In the genomic region with DNA sequence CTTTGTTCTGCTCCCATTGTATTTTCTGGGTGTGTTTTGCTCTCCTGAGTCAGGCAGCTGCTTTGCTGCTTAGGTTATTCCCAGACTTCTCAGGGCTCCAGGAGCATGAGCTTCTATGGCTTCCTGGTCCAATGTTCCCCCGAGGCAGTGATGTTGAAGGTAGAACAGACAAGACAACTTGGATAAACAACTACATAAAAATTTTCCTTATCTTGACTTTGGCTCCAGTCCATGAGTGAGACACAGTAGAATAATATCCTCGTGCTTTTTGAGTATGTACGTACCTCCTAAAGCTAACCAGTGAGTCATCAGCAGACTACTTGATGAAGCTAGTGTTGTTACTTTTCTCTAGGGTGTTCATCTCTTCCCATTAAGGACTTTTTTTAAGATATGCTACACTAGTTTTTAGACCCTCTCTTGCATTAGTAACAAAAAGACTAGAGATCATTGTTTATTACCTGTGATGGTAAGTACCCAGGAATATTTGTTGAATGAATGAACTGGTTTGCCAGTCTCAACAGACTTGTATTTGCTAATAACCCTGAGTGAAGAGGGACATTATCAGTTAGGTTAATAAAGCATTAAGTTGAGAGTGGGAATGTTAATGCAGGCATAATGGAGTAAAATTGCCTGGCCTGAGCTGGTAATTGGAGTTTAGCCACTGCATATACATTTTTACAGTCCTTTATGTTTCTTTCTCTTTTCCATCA, we compare ENCODE assay signal across 9 cellular contexts.
DNase-seq lines count a peak whose midpoint lies in the region; ATAC-seq and TF ChIP-seq lines count a peak whose summit lies in the region.
"Had no signal": no experiment of that assay in that cellular context is flagged by ENCODE, and none has a peak within 500 bp of the region (broad histone marks: within the 10 kb centered on the region; RNA-seq: fewer than 3 reads in every experiment).

No MANE protein-coding gene starts in this region.

- TF ChIP-seq POLR2A in suprapubic skin (IDR thresholded peaks at IDR 0.05): no peak

- no peaks in the 10 kb centered on the region for H3K27me3 ChIP-seq in suprapubic skin
- no peaks in the 10 kb centered on the region for H3K27me3 ChIP-seq in left ventricle myocardium inferior (ENCODE audit: low read depth)
- no peaks in the 10 kb centered on the region for H3K27me3 ChIP-seq in H7 (ENCODE audit: control insufficient read depth, insufficient read depth, low read length)

- POLR2A ChIA-PET in RWPE1 (lab: Yijun Ruan, JAX; ENCODE audit: low non-redundant PET): no interaction called here

- H3K27ac ChIP-seq in RWPE1 (no peak overlapping the region), suprapubic skin (peak overlapping the region; percentile 85), left ventricle myocardium inferior (replicated peaks) (no peak overlapping the region)

- H3K4me1 ChIP-seq in suprapubic skin (peaks cover 18% of the 10 kb centered on the region), left ventricle myocardium inferior (peaks cover 7% of the 10 kb centered on the region)

- TF ChIP-seq CTCF in HFF-Myc (IDR thresholded peaks at IDR 0.05; ENCODE audit: low read depth, low read length, missing control alignments) (no peak), RWPE1 (conservative IDR thresholded peaks at IDR 0.05; ENCODE audit: low read depth) (no peak), foreskin fibroblast (IDR thresholded peaks at IDR 0.05; ENCODE audit: low read depth, low read length) (no peak), suprapubic skin (IDR thresholded peaks at IDR 0.05) (no peak), left ventricle myocardium inferior (IDR thresholded peaks at IDR 0.05; ENCODE audit: borderline replicate concordance) (no peak)

- WGBS in suprapubic skin: 30% methylated on average over 3 of the region's 3 CpGs

- intact Hi-C loops in left ventricle myocardium inferior (cut with micrococcal nuclease): no loop called here

- DNase-seq in HFF-Myc (ENCODE audit: extremely low read depth, low read depth): peak; percentile 60
- DNase-seq in RWPE1 (ENCODE audit: low spot score): peak; percentile 77
- peak; percentile 84 to 92 for DNase-seq in foreskin fibroblast
- no peak for DNase-seq in suprapubic skin (ENCODE audit: low spot score in 2 of 2)
- DNase-seq in left ventricle myocardium inferior: no peak
- no peak for DNase-seq in H7
- no peak for DNase-seq in NCI-H2227 (lab: John Stamatoyannopoulos, UW; ENCODE audit: unreplicated experiment)
- DNase-seq: anterior cingulate cortex had no signal

- H3K9me3 ChIP-seq in suprapubic skin (no peaks in the 10 kb centered on the region), left ventricle myocardium inferior (replicated peaks) (no peaks in the 10 kb centered on the region)

- ATAC-seq in GM21423 (IDR thresholded peaks at IDR 0.05; ENCODE audit: unreplicated experiment): no peak

- H3K4me3 ChIP-seq in HFF-Myc (replicated peaks; ENCODE audit: low read depth, low read length) (no peak overlapping the region), foreskin fibroblast (ENCODE audit: low read depth in 1 of 2, low read length in 2 of 2) (no peak overlapping the region), suprapubic skin (no peak overlapping the region), left ventricle myocardium inferior (no peak overlapping the region), H7 (ENCODE audit: insufficient read depth, low read depth, low read length) (no peak overlapping the region)

- H3K36me3 ChIP-seq in suprapubic skin (no peaks in the 10 kb centered on the region), left ventricle myocardium inferior (no peaks in the 10 kb centered on the region), H7 (replicated peaks; ENCODE audit: control insufficient read depth, insufficient read depth, low read length) (no peaks in the 10 kb centered on the region; the same call in 1 of the 2 replicates)

- TF ChIP-seq EP300 in suprapubic skin (IDR thresholded peaks at IDR 0.05): no peak

- CTCF ChIA-PET in RWPE1 (lab: Yijun Ruan, JAX): no interaction called here

Comparison
In these comparisons a context has a peak if more than half of its experiments do, and no peak if none do; other contexts are left out.
1. DNase-seq: peak in HFF-Myc (single experiment), RWPE1 (single experiment) and foreskin fibroblast (2 of 2); none in suprapubic skin (0 of 2), left ventricle myocardium inferior (single experiment), H7 (single experiment) and NCI-H2227 (single experiment).